20 cellular contexts compared by ENCODE assay signal in genomic region chr15:77500986-77501385, GRCh38.
A peak's percentile ranks its signal among the peaks of the same experiment; 100 is the strongest.
DNase-seq lines count a peak whose midpoint lies in the region; ATAC-seq, FAIRE-seq and TF ChIP-seq lines count a peak whose summit lies in the region.
"Had no signal": no experiment of that assay in that cellular context is flagged by ENCODE, and none has a peak within 500 bp of the region (broad histone marks: within the 10 kb centered on the region; RNA-seq: fewer than 3 reads in every experiment).

No MANE protein-coding gene starts in this region.

- TF ChIP-seq CTCF in Calu3 (IDR thresholded peaks at IDR 0.05; ENCODE audit: unreplicated experiment) (no peak), Panc1 (IDR thresholded peaks at IDR 0.05) (no peak), bronchial epithelial cell (IDR thresholded peaks at IDR 0.05; ENCODE audit: insufficient read depth, low read length, severe bottlenecking) (no peak), fibroblast of villous mesenchyme (IDR thresholded peaks at IDR 0.05; ENCODE audit: insufficient read depth, low read depth, low read length) (no peak), uterus (IDR thresholded peaks at IDR 0.05) (no peak)

- H3K4me3 Mint-ChIP-seq in Calu3 (ENCODE audit: low read depth, unreplicated experiment), result no peak overlapping the region
- H3K4me3 Mint-ChIP-seq: activated naive CD8-positive, alpha-beta T cell; activated T-cell treated with anti-CD3 and anti-CD28 coated beads, Interleukin-2, amount 50 U/mL, for 24 hours; CD8-positive, alpha-beta memory T cell had no signal

- intact Hi-C loops in Calu3 (cut with micrococcal nuclease; ENCODE audit: unreplicated experiment), result no loop called here
- intact Hi-C loops in Panc1 (cut with micrococcal nuclease; ENCODE audit: unreplicated experiment), result no loop called here
- intact Hi-C loops in uterus (cut with DNase I; ENCODE audit: low total_unique reads), result no loop called here

- H3K27me3 ChIP-seq in Panc1 (ENCODE audit: control insufficient read depth, insufficient read depth, low read length), result no peaks in the 10 kb centered on the region
- H3K27me3 ChIP-seq in bronchial epithelial cell (ENCODE audit: control insufficient read depth, insufficient read depth, low read length), result no peaks in the 10 kb centered on the region
- H3K27me3 ChIP-seq in uterus, result no peaks in the 10 kb centered on the region

- peak overlapping the region; percentile 68 for H3K27ac ChIP-seq in Panc1 (ENCODE audit: low read length)
- no peak overlapping the region for H3K27ac ChIP-seq in uterus

- H3K4me1 ChIP-seq in Panc1 (ENCODE audit: control insufficient read depth, insufficient read depth, low read length) (peaks cover 57% of the 10 kb centered on the region), uterus (peaks cover 5 to 13% of the 10 kb centered on the region in 2 donors)

- peaks cover 51% of the 10 kb centered on the region for H3K4me1 Mint-ChIP-seq in Calu3 (ENCODE audit: low read depth, unreplicated experiment)

- FAIRE-seq in bronchial epithelial cell (lab: Jason Lieb, UNC), result peak; percentile 95
- FAIRE-seq: HepG2 had no signal

- no peaks in the 10 kb centered on the region for H3K27me3 Mint-ChIP-seq in Calu3 (ENCODE audit: unreplicated experiment)
- H3K27me3 Mint-ChIP-seq: activated naive CD8-positive, alpha-beta T cell; activated T-cell treated with anti-CD3 and anti-CD28 coated beads, Interleukin-2, amount 50 U/mL, for 24 hours; CD8-positive, alpha-beta memory T cell had no signal

- CTCF ChIA-PET in Calu3 (lab: Charles Lee) (interaction anchor here (0.7 kb wide), 1 partner anchor 43 kb away, joined by 3 read pairs; no protein-coding TSS in a partner anchor), Panc1 (lab: Charles Lee) (no interaction called here)

- H3K9me3 Mint-ChIP-seq in Calu3 (ENCODE audit: low read depth, unreplicated experiment), result no peaks in the 10 kb centered on the region
- H3K9me3 Mint-ChIP-seq: activated T-cell treated with anti-CD3 and anti-CD28 coated beads, Interleukin-2, amount 50 U/mL, for 24 hours; CD8-positive, alpha-beta memory T cell had no signal

- POLR2A ChIA-PET in Panc1 (lab: Charles Lee), result no interaction called here

- no peak overlapping the region for H3K4me3 ChIP-seq in Panc1 (ENCODE audit: low read depth in 2 of 2, low read length in 2 of 2)
- H3K4me3 ChIP-seq in bronchial epithelial cell (ENCODE audit: low read depth, low read length), result no peak overlapping the region
- H3K4me3 ChIP-seq in fibroblast of villous mesenchyme (ENCODE audit: low read depth, low read length), result no peak overlapping the region
- no peak overlapping the region for H3K4me3 ChIP-seq in uterus

- BruUV-seq in Calu3 (replicated peaks; lab: Mats Ljungman, UMichigan) (no TSS peak), Panc1 (replicated peaks; lab: Mats Ljungman, UMichigan) (no TSS peak)

- no peak for ATAC-seq in Panc1
- ATAC-seq in GM18519 (IDR thresholded peaks at IDR 0.05; ENCODE audit: low FRiP score, unreplicated experiment), result no peak
- ATAC-seq: HepG2, left ventricle myocardium superior, PC-3 had no signal

- no peak for DNase-seq in Calu3
- DNase-seq in Panc1 (ENCODE audit: low read depth, low spot score), result no peak
- DNase-seq in bronchial epithelial cell (ENCODE audit: low read depth), result peak; percentile 79
- DNase-seq in fibroblast of villous mesenchyme (ENCODE audit: low read depth), result peak; percentile 45
- no peak for DNase-seq in uterus
- no peak for DNase-seq in NOMO-1 (lab: John Stamatoyannopoulos, UW; ENCODE audit: unreplicated experiment in 2 of 2)
- DNase-seq in activated gamma-delta T cell (lab: John Stamatoyannopoulos, UW), result no peak
- DNase-seq: activated CD4-positive, alpha-beta T cell treated with anti-CD3 and anti-CD28 coated beads, Interleukin-2, amount 50 U/mL, for 48 hours; activated T-cell treated with anti-CD3 and anti-CD28 coated beads, Interleukin-2, amount 50 U/mL, for 24 hours; CD8-positive, alpha-beta memory T cell; central memory CD4-positive, alpha-beta T cell; DND-41; effector memory CD4-positive, alpha-beta T cell; left ventricle myocardium superior; NCI-H2081; NCI-H69; PC-3 had no signal

- peak overlapping the region; percentile 13 for H3K27ac Mint-ChIP-seq in Calu3 (ENCODE audit: unreplicated experiment)
- H3K27ac Mint-ChIP-seq: activated naive CD8-positive, alpha-beta T cell; activated T-cell treated with anti-CD3 and anti-CD28 coated beads, Interleukin-2, amount 50 U/mL, for 24 hours had no signal

- in situ Hi-C loops in Panc1 (cut with HindIII; ENCODE audit: low pct_unique_long_range_greater_than_20kb, low sequenced_read_pairs), result no loop called here

- peaks cover 5% of the 10 kb centered on the region for H3K36me3 Mint-ChIP-seq in Calu3 (ENCODE audit: insufficient read depth, unreplicated experiment)

- H3K9me3 ChIP-seq in Panc1 (ENCODE audit: control insufficient read depth, insufficient read depth, low read depth, low read length) (no peaks in the 10 kb centered on the region), uterus (no peaks in the 10 kb centered on the region)

- H3K36me3 ChIP-seq in Panc1 (ENCODE audit: control insufficient read depth, insufficient read depth, low read length), result no peaks in the 10 kb centered on the region
- H3K36me3 ChIP-seq in bronchial epithelial cell (ENCODE audit: control insufficient read depth, insufficient read depth, low read length), result no peaks in the 10 kb centered on the region
- no peaks in the 10 kb centered on the region for H3K36me3 ChIP-seq in uterus

- TF ChIP-seq POLR2A in uterus (IDR thresholded peaks at IDR 0.05), result no peak

Comparison
In these comparisons a context has a peak if more than half of its experiments do, and no peak if none do; other contexts are left out.
1. DNase-seq: peak in bronchial epithelial cell (single experiment) and fibroblast of villous mesenchyme (single experiment); none in Calu3 (single experiment), Panc1 (single experiment), uterus (0 of 2), NOMO-1 (0 of 2) and activated gamma-delta T cell (single experiment).